In the genomic region with DNA sequence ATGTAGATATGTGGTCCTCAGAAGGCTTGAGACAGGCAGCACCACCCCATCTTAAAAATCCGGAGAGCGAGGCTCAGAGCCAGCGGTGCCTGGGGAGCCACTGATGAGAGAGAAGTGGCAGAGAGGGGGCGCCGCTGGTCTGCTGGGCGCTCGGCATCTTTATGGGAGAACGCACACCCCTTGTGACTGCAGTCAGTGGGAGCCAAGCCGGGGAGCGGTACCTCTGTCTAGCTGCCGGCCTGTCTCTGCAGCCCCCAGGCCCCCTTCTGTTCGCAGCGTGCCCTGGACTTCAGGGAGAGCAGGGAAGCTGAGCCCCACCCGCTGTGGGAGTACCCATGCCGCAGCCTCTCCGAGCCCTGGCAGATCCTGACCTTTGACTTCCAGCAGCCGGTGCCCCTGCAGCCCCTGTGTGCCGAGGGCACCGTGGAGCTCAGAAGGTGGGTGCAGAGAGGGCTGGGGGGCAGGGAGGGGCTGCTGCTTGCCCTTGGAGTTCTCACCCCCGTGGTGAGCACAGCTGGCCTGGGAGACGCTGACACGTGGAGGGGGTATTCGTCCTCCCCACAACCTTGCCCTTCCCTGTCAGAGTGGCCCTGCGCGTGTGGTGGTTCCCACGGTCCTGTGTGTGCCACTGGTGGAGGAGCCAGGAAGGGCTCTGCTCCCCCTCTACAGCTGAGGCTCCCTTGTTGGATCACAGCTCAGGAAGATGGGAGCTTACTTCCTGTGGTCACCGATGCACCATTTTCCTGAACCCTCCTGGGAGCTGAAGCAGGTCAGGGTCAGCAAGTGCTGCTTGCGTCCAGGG, we compare ENCODE assay signal across 12 cellular contexts. TPM values are rescaled to one million over a fixed set of nuclear protein-coding genes. Genes with fewer than 3 reads are reported as not detected.
DNase-seq lines count a peak whose midpoint lies in the region; ATAC-seq and TF ChIP-seq lines count a peak whose summit lies in the region.
"Had no signal": no experiment of that assay in that cellular context is flagged by ENCODE, and none has a peak within 500 bp of the region (broad histone marks: within the 10 kb centered on the region; RNA-seq: fewer than 3 reads in every experiment).

No MANE protein-coding gene starts in this region.

- H3K9me3 ChIP-seq in smooth muscle cell (replicated peaks; ENCODE audit: low read depth): no peaks in the 10 kb centered on the region
- H3K9me3 ChIP-seq: Caco-2, heart left ventricle had no signal

- peaks cover 31% of the 10 kb centered on the region for H3K4me1 Mint-ChIP-seq in activated naive CD8-positive, alpha-beta T cell (ENCODE audit: low read depth)
- H3K4me1 Mint-ChIP-seq in activated naive CD8-positive, alpha-beta T cell treated with anti-CD3 and anti-CD28 coated beads for 36 hours: peaks cover 24% of the 10 kb centered on the region

- peaks cover 3% of the 10 kb centered on the region for H3K36me3 Mint-ChIP-seq in activated naive CD8-positive, alpha-beta T cell
- peaks cover 37% of the 10 kb centered on the region for H3K36me3 Mint-ChIP-seq in activated naive CD8-positive, alpha-beta T cell treated with anti-CD3 and anti-CD28 coated beads for 36 hours

- peak; percentile 19 for TF ChIP-seq CTCF in smooth muscle cell (IDR thresholded peaks at IDR 0.05; ENCODE audit: borderline replicate concordance, insufficient read depth, poor library complexity, severe bottlenecking)

- H3K27me3 ChIP-seq in smooth muscle cell (ENCODE audit: low read depth): no peaks in the 10 kb centered on the region
- H3K27me3 ChIP-seq: heart left ventricle had no signal

- H3K4me3 ChIP-seq in smooth muscle cell: no peak overlapping the region

- H3F3A ChIP-seq in smooth muscle cell (ENCODE audit: low read depth): no peaks in the 10 kb centered on the region

- peak overlapping the region; percentile 46 for H3K4me3 Mint-ChIP-seq in activated naive CD8-positive, alpha-beta T cell
- no peak overlapping the region for H3K4me3 Mint-ChIP-seq in activated naive CD8-positive, alpha-beta T cell treated with anti-CD3 and anti-CD28 coated beads for 36 hours
- H3K4me3 Mint-ChIP-seq: brain had no signal

- H3K36me3 ChIP-seq in smooth muscle cell (ENCODE audit: low read depth): no peaks in the 10 kb centered on the region

- no peak for DNase-seq in activated naive CD8-positive, alpha-beta T cell treated with anti-CD3 and anti-CD28 coated beads for 36 hours
- DNase-seq in caudate nucleus (lab: John Stamatoyannopoulos, UW) (peak in 12 of 61 donors; percentile 20 to 75 (median 34)), smooth muscle cell (lab: John Stamatoyannopoulos, UW; ENCODE audit: unreplicated experiment) (no peak), anterior cingulate cortex (lab: John Stamatoyannopoulos, UW) (no peak), NCI-H510A (lab: John Stamatoyannopoulos, UW) (no peak)
- DNase-seq: Caco-2, NCI-H510A treated with DMSO at 0.1 percent for 48 hours had no signal

- H3K79me2 ChIP-seq in smooth muscle cell (ENCODE audit: low read depth): no peaks in the 10 kb centered on the region

- H4K20me1 ChIP-seq in smooth muscle cell (ENCODE audit: low read depth): peaks cover under 1% of the 10 kb centered on the region

- H3K9me3 Mint-ChIP-seq in activated naive CD8-positive, alpha-beta T cell (ENCODE audit: low read depth): no peaks in the 10 kb centered on the region
- H3K9me3 Mint-ChIP-seq in activated naive CD8-positive, alpha-beta T cell treated with anti-CD3 and anti-CD28 coated beads for 36 hours: no peaks in the 10 kb centered on the region
- H3K9me3 Mint-ChIP-seq: brain had no signal

- H2AFZ ChIP-seq in smooth muscle cell (ENCODE audit: low read depth): no peak overlapping the region

- no peak overlapping the region for H3K9ac ChIP-seq in smooth muscle cell (ENCODE audit: low read depth)

- peak overlapping the region; percentile 20 for H3K27ac ChIP-seq in caudate nucleus (ENCODE audit: low read depth, low read length)
- no peak overlapping the region for H3K27ac ChIP-seq in smooth muscle cell (ENCODE audit: low read depth)
- H3K27ac ChIP-seq: heart left ventricle had no signal

- H3K4me2 ChIP-seq in smooth muscle cell: no peak overlapping the region

- H3K27me3 Mint-ChIP-seq in activated naive CD8-positive, alpha-beta T cell: no peaks in the 10 kb centered on the region
- H3K27me3 Mint-ChIP-seq in activated naive CD8-positive, alpha-beta T cell treated with anti-CD3 and anti-CD28 coated beads for 36 hours: no peaks in the 10 kb centered on the region
- H3K27me3 Mint-ChIP-seq: brain had no signal

- H3K27ac Mint-ChIP-seq in activated naive CD8-positive, alpha-beta T cell: no peak overlapping the region
- no peak overlapping the region for H3K27ac Mint-ChIP-seq in activated naive CD8-positive, alpha-beta T cell treated with anti-CD3 and anti-CD28 coated beads for 36 hours

- 98% methylated on average over 28 of the region's 28 CpGs for WGBS in smooth muscle cell (ENCODE audit: low lambda C conversion rate)

- peak; percentile 16 for ATAC-seq in HG03196 (IDR thresholded peaks at IDR 0.05; ENCODE audit: unreplicated experiment)
- ATAC-seq in GM18519 (IDR thresholded peaks at IDR 0.05; ENCODE audit: low FRiP score, unreplicated experiment): no peak

- no peaks in the 10 kb centered on the region for H3K4me1 ChIP-seq in smooth muscle cell (ENCODE audit: low read depth)

RNA-seq across cellular contexts. Expression of a gene that starts 44.8 kb away (rescaled TPM):
- 10 to 100 TPM; 68.9 to 72.0 TPM for total RNA-seq in activated naive CD8-positive, alpha-beta T cell treated with anti-CD3 and anti-CD28 coated beads for 36 hours
- 16.3 and 22.1 TPM in 2 replicates for total RNA-seq in smooth muscle cell
- 19.7 and 25.4 TPM in 2 replicates for polyA plus RNA-seq in smooth muscle cell

RNA-seq across cellular contexts. Expression of a gene that starts 44.9 kb away (rescaled TPM):
- total RNA-seq in activated naive CD8-positive, alpha-beta T cell treated with anti-CD3 and anti-CD28 coated beads for 36 hours: 10 to 100 TPM; 23.0 to 23.3 TPM
- total RNA-seq in smooth muscle cell: 8.3 and 9.6 TPM in 2 replicates
- 13.2 and 13.9 TPM in 2 replicates for polyA plus RNA-seq in smooth muscle cell
